ENCODE assay signal across 8 cellular contexts in genomic region chr18:63161728-63162195, GRCh38.
A peak's percentile ranks its signal among the peaks of the same experiment; 100 is the strongest.
DNase-seq lines count a peak whose midpoint lies in the region; ATAC-seq and TF ChIP-seq lines count a peak whose summit lies in the region.

No MANE protein-coding gene starts in this region.

- peak overlapping the region; percentile 78 for H3K4me3 Mint-ChIP-seq in activated CD4-positive, alpha-beta T cell treated with anti-CD3 and anti-CD28 coated beads, Interleukin-2, amount 10 ng/mL, durations not matched to agents 7 days and 5 days
- peak overlapping the region; percentile 88 for H3K4me3 Mint-ChIP-seq in stimulated activated memory B cell treated with anti-CD40 and anti-IgM and Interleukin-4, amounts not matched to agents 10 μg/mL and 1 μg/mL and 100 μg/mL, for 72 hours

- TF ChIP-seq CTCF in DOHH2 (IDR thresholded peaks at IDR 0.05; ENCODE audit: low read depth, low read length, poor library complexity, severe bottlenecking) = no peak

- H3K27ac ChIP-seq in DOHH2 (ENCODE audit: low read depth, low read length) (peak overlapping the region; percentile 94), muscle layer of duodenum (ENCODE audit: low read length) (peak overlapping the region; percentile 72)

- H4K20me1 ChIP-seq in DOHH2 (ENCODE audit: control insufficient read depth, insufficient read depth, low read depth, low read length) = no peaks in the 10 kb centered on the region

- H3F3A ChIP-seq in DOHH2 (ENCODE audit: control insufficient read depth, insufficient read depth) = peaks cover 48% of the 10 kb centered on the region

- DNase-seq in LoVo (ENCODE audit: low spot score) (peak; percentile 59), dermis blood vessel endothelial cell (peak; percentile 59), GOT3 (lab: John Stamatoyannopoulos, UW) (no peak)
- DNase-seq in activated CD4-positive, alpha-beta T cell treated with anti-CD3 and anti-CD28 coated beads, Interleukin-2, amount 10 ng/mL, durations not matched to agents 7 days and 5 days = peak; percentile 86

- H3K27me3 ChIP-seq in DOHH2 (ENCODE audit: control insufficient read depth, low read length) (no peaks in the 10 kb centered on the region), muscle layer of duodenum (ENCODE audit: low read depth, low read length) (no peaks in the 10 kb centered on the region)

- H3K4me2 ChIP-seq in DOHH2 (ENCODE audit: low read length) = peak overlapping the region; percentile 92

- H3K4me1 ChIP-seq in DOHH2 (ENCODE audit: control insufficient read depth, low read length) = peaks cover 97% of the 10 kb centered on the region
- H3K4me1 ChIP-seq in muscle layer of duodenum (ENCODE audit: control insufficient read depth in 1 of 2, insufficient read depth in 2 of 2, low read length in 2 of 2) = peaks cover 13 to 14% of the 10 kb centered on the region in 2 donors

- CTCF ChIA-PET in activated CD4-positive, alpha-beta T cell treated with anti-CD3 and anti-CD28 coated beads, Interleukin-2, amount 10 ng/mL, durations not matched to agents 7 days and 5 days (lab: Charles Lee) = interaction anchor here (0.6 to 3.5 kb wide), 5 partner anchors 9 to 1195 kb away, joined by 3 to 13 read pairs (median 3); no protein-coding TSS in a partner anchor

- H3K36me3 Mint-ChIP-seq in activated CD4-positive, alpha-beta T cell treated with anti-CD3 and anti-CD28 coated beads, Interleukin-2, amount 10 ng/mL, durations not matched to agents 7 days and 5 days (ENCODE audit: low read depth) = peaks cover 73% of the 10 kb centered on the region
- peaks cover 27% of the 10 kb centered on the region for H3K36me3 Mint-ChIP-seq in stimulated activated memory B cell treated with anti-CD40 and anti-IgM and Interleukin-4, amounts not matched to agents 10 μg/mL and 1 μg/mL and 100 μg/mL, for 72 hours

- POLR2A ChIA-PET in activated CD4-positive, alpha-beta T cell treated with anti-CD3 and anti-CD28 coated beads, Interleukin-2, amount 10 ng/mL, durations not matched to agents 7 days and 5 days (lab: Charles Lee) = no interaction called here

- peak overlapping the region; percentile 95 for H3K27ac Mint-ChIP-seq in activated CD4-positive, alpha-beta T cell treated with anti-CD3 and anti-CD28 coated beads, Interleukin-2, amount 10 ng/mL, durations not matched to agents 7 days and 5 days
- H3K27ac Mint-ChIP-seq in stimulated activated memory B cell treated with anti-CD40 and anti-IgM and Interleukin-4, amounts not matched to agents 10 μg/mL and 1 μg/mL and 100 μg/mL, for 72 hours = peak overlapping the region; percentile 94

- peaks cover 98% of the 10 kb centered on the region for H3K79me2 ChIP-seq in DOHH2 (ENCODE audit: control insufficient read depth, low read length)

- peak overlapping the region; percentile 73 for H3K4me3 ChIP-seq in DOHH2 (ENCODE audit: low read length)
- no peak overlapping the region for H3K4me3 ChIP-seq in muscle layer of duodenum (ENCODE audit: low read depth in 1 of 2, low read length in 2 of 2)

- H3K9me3 ChIP-seq in DOHH2 (ENCODE audit: control insufficient read depth, insufficient read depth, low read length) (no peaks in the 10 kb centered on the region), muscle layer of duodenum (ENCODE audit: control insufficient read depth in 1 of 2, low read length in 2 of 2) (no peaks in the 10 kb centered on the region)

- ATAC-seq in GM21576 (IDR thresholded peaks at IDR 0.05; ENCODE audit: unreplicated experiment) = peak; percentile 43
- ATAC-seq in stimulated activated memory B cell treated with anti-CD40 and anti-IgM and Interleukin-4, amounts not matched to agents 10 μg/mL and 1 μg/mL and 100 μg/mL, for 72 hours = peak; percentile 82

- no peaks in the 10 kb centered on the region for H3K27me3 Mint-ChIP-seq in activated CD4-positive, alpha-beta T cell treated with anti-CD3 and anti-CD28 coated beads, Interleukin-2, amount 10 ng/mL, durations not matched to agents 7 days and 5 days
- H3K27me3 Mint-ChIP-seq in stimulated activated memory B cell treated with anti-CD40 and anti-IgM and Interleukin-4, amounts not matched to agents 10 μg/mL and 1 μg/mL and 100 μg/mL, for 72 hours = no peaks in the 10 kb centered on the region

- H3K9me2 ChIP-seq in DOHH2 (replicated peaks; ENCODE audit: control insufficient read depth, low read length) = no peaks in the 10 kb centered on the region

- H3K36me3 ChIP-seq in DOHH2 (ENCODE audit: control insufficient read depth, low read length) = peaks cover 40% of the 10 kb centered on the region
- H3K36me3 ChIP-seq in muscle layer of duodenum (ENCODE audit: control insufficient read depth in 1 of 2, insufficient read depth in 2 of 2, low read length in 2 of 2) = no peaks in the 10 kb centered on the region

- H3K4me1 Mint-ChIP-seq in activated CD4-positive, alpha-beta T cell treated with anti-CD3 and anti-CD28 coated beads, Interleukin-2, amount 10 ng/mL, durations not matched to agents 7 days and 5 days = peaks cover 93% of the 10 kb centered on the region
- peaks cover 96% of the 10 kb centered on the region for H3K4me1 Mint-ChIP-seq in stimulated activated memory B cell treated with anti-CD40 and anti-IgM and Interleukin-4, amounts not matched to agents 10 μg/mL and 1 μg/mL and 100 μg/mL, for 72 hours

- no peaks in the 10 kb centered on the region for H3K9me3 Mint-ChIP-seq in activated CD4-positive, alpha-beta T cell treated with anti-CD3 and anti-CD28 coated beads, Interleukin-2, amount 10 ng/mL, durations not matched to agents 7 days and 5 days
- H3K9me3 Mint-ChIP-seq in stimulated activated memory B cell treated with anti-CD40 and anti-IgM and Interleukin-4, amounts not matched to agents 10 μg/mL and 1 μg/mL and 100 μg/mL, for 72 hours = peaks cover 3% of the 10 kb centered on the region
